In the genomic region with DNA sequence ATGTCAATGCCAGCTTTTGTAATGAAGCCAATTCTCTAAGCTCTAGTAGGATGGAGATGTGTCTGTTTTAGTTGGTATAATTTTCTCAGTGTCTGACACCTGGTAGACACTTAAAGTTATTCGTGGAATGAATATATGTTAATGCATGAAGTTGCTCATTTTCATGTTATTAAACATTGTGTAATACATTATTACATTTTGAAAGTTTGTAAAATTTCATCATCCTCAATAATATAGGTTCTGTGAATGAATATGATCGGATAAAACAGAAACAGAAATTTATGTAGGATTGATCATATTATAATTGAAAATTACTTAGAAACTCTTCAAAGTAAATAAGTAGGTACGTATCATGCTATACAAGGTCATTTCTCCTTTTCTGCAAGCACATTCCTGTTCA, we compare ENCODE assay signal across 8 cellular contexts.
"Had no signal": no experiment of that assay in that cellular context is flagged by ENCODE, and none has a peak within 500 bp of the region (broad histone marks: within the 10 kb centered on the region; RNA-seq: fewer than 3 reads in every experiment).

No MANE protein-coding gene starts in this region.

- ATAC-seq: GM12878 had no signal

- H3K4me3 ChIP-seq: GM12878 had no signal

- FAIRE-seq: G401.6, GM12878, GM12891, GM12892, GM18507, GM19239 had no signal

- DNase-seq: GDM1, GF-D8 had no signal
